8 cellular contexts compared by ENCODE assay signal in the genomic region with DNA sequence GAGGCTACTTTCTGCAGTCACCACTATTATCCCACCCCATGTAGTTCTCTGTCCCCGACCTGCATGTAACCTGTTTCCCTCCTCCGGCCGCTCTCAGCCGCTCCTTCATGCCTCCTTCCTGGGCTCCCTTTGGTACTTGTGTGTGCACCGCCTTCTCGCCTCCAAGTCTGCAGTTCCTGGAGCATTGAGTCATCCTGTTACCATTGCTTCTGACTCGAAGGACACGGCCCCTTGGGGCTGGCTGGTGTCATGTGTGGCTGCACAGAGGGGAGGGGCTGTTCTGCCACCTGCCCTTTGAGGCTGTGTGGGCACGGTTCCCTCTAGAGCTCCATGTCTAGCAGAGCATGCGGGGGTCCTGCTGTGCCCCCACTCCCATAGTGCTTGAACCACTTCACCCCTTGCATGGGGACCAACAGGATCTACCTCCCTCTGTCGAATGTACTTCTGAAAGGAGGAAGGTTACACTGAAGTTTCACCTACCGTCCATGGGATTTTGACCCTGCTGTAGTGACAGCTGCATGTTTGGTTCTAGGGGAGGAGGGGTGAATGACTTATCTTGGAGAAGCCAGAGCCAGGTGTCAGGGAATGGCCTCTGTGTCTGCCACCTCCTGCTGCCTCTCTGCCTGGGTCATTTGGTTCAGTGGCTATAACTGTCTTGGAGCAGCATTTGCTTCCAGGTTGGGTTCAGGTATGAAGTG. TPM values are rescaled to one million over a fixed set of nuclear protein-coding genes. Genes with fewer than 3 reads are reported as not detected.
DNase-seq lines count a peak whose midpoint lies in the region; ATAC-seq and TF ChIP-seq lines count a peak whose summit lies in the region.

No MANE protein-coding gene starts in this region.

- no peaks in the 10 kb centered on the region for H3K9me3 ChIP-seq in SJCRH30 (replicated peaks)

- peak; percentile 55 for DNase-seq in NCI-H2107 treated with DMSO at 0.1 percent for 48 hours (lab: John Stamatoyannopoulos, UW; ENCODE audit: unreplicated experiment)
- DNase-seq in NCI-H2107 (lab: John Stamatoyannopoulos, UW), result no peak
- peak; percentile 78 to 84 for DNase-seq in SJCRH30
- DNase-seq in astrocyte of the spinal cord (ENCODE audit: low read depth, low spot score), result peak; percentile 47
- DNase-seq in naive B cell, result peak; percentile 54
- DNase-seq in NCI-H1048 (lab: John Stamatoyannopoulos, UW), result no peak
- no peak for DNase-seq in dorsolateral prefrontal cortex

- intact Hi-C loops in dorsolateral prefrontal cortex (cut with DNase I), result no loop called here

- in situ Hi-C loops in astrocyte of the spinal cord (cut with HindIII; ENCODE audit: low sequenced_read_pairs), result no loop called here

- TF ChIP-seq CTCF in astrocyte of the spinal cord (IDR thresholded peaks at IDR 0.05; ENCODE audit: low read depth, low read length), result no peak
- TF ChIP-seq CTCF in dorsolateral prefrontal cortex (IDR thresholded peaks at IDR 0.05 in 54 of 56, conservative IDR thresholded peaks at IDR 0.05 in 2 of 56; ENCODE audit: low read depth in 1 of 56, partially characterized antibody in 56 of 56), result no peak

- peak overlapping the region; percentile 76 to 96 (median 92) for H3K4me3 Mint-ChIP-seq in naive B cell

- peak overlapping the region; percentile 85 for H3K27ac ChIP-seq in SJCRH30
- peak overlapping the region in 10 of 59 donors; percentile 0 to 75 (median 40) for H3K27ac ChIP-seq in dorsolateral prefrontal cortex

- no peaks in the 10 kb centered on the region for H3K36me3 Mint-ChIP-seq in naive B cell

- H3K9me3 Mint-ChIP-seq in naive B cell, result no peaks in the 10 kb centered on the region

- ATAC-seq in HG03108 (IDR thresholded peaks at IDR 0.05; ENCODE audit: unreplicated experiment) (peak; percentile 56), naive B cell (ENCODE audit: low read depth in 2 of 2) (peak; percentile 42 to 49)

- H3K36me3 ChIP-seq in SJCRH30, result no peaks in the 10 kb centered on the region

- H3K27me3 Mint-ChIP-seq in naive B cell, result no peaks in the 10 kb centered on the region

- H3K27ac Mint-ChIP-seq in naive B cell, result peak overlapping the region; percentile 60 to 98 (median 95)

- peaks cover 82 to 95% (median 88%) of the 10 kb centered on the region in 3 donors for H3K4me1 Mint-ChIP-seq in naive B cell

- peak overlapping the region; percentile 21 for H3K4me3 ChIP-seq in SJCRH30
- H3K4me3 ChIP-seq in astrocyte of the spinal cord (ENCODE audit: low read depth, low read length), result no peak overlapping the region
- H3K4me3 ChIP-seq in dorsolateral prefrontal cortex, result peak overlapping the region in 2 of 59 donors; percentile 6 to 7

- peaks cover 56% of the 10 kb centered on the region for H3K4me1 ChIP-seq in SJCRH30

- H3K27me3 ChIP-seq in SJCRH30 (no peaks in the 10 kb centered on the region), dorsolateral prefrontal cortex (no peaks in the 10 kb centered on the region)

RNA-seq across cellular contexts. Expression of a gene that starts 39.6 kb away (rescaled TPM):
- total RNA-seq in SJCRH30 (2014; rRNA removed; shearing (Covaris generic)), result 24.9 and 27.2 TPM in 2 replicates
- polyA plus RNA-seq in naive B cell (ENCODE audit: low read depth in 6 of 6), result 10 to 100 TPM in 1 of 6 donors, 1 to 10 TPM in 4, not detected in 1; 2.6 to 12.1 (median 4.0) TPM
- 100 to 1,000 TPM in 90 of 120 experiments, 10 to 100 TPM in 30; 54.7 to 211 (median 113) TPM for total RNA-seq in dorsolateral prefrontal cortex

Comparison
In these comparisons a context has a peak if more than half of its experiments do, and no peak if none do; other contexts are left out.
1. DNase-seq: peak in NCI-H2107 treated with DMSO at 0.1 percent for 48 hours (single experiment), SJCRH30 (2 of 2), astrocyte of the spinal cord (single experiment) and naive B cell (single experiment); none in NCI-H2107 (single experiment), NCI-H1048 (single experiment) and dorsolateral prefrontal cortex (0 of 10).